ENCODE assay signal across 1 cellular context in genomic region chr15:48644498-48644826, GRCh38.
TF ChIP-seq lines count a peak whose summit lies in the region.

No MANE protein-coding gene starts in this region.

TF ChIP-seq in GM23338, 12 proteins besides CTCF, POLR2A, EP300 and RAD21 (continued from another document):
- TF ChIP-seq, protein P1, sequence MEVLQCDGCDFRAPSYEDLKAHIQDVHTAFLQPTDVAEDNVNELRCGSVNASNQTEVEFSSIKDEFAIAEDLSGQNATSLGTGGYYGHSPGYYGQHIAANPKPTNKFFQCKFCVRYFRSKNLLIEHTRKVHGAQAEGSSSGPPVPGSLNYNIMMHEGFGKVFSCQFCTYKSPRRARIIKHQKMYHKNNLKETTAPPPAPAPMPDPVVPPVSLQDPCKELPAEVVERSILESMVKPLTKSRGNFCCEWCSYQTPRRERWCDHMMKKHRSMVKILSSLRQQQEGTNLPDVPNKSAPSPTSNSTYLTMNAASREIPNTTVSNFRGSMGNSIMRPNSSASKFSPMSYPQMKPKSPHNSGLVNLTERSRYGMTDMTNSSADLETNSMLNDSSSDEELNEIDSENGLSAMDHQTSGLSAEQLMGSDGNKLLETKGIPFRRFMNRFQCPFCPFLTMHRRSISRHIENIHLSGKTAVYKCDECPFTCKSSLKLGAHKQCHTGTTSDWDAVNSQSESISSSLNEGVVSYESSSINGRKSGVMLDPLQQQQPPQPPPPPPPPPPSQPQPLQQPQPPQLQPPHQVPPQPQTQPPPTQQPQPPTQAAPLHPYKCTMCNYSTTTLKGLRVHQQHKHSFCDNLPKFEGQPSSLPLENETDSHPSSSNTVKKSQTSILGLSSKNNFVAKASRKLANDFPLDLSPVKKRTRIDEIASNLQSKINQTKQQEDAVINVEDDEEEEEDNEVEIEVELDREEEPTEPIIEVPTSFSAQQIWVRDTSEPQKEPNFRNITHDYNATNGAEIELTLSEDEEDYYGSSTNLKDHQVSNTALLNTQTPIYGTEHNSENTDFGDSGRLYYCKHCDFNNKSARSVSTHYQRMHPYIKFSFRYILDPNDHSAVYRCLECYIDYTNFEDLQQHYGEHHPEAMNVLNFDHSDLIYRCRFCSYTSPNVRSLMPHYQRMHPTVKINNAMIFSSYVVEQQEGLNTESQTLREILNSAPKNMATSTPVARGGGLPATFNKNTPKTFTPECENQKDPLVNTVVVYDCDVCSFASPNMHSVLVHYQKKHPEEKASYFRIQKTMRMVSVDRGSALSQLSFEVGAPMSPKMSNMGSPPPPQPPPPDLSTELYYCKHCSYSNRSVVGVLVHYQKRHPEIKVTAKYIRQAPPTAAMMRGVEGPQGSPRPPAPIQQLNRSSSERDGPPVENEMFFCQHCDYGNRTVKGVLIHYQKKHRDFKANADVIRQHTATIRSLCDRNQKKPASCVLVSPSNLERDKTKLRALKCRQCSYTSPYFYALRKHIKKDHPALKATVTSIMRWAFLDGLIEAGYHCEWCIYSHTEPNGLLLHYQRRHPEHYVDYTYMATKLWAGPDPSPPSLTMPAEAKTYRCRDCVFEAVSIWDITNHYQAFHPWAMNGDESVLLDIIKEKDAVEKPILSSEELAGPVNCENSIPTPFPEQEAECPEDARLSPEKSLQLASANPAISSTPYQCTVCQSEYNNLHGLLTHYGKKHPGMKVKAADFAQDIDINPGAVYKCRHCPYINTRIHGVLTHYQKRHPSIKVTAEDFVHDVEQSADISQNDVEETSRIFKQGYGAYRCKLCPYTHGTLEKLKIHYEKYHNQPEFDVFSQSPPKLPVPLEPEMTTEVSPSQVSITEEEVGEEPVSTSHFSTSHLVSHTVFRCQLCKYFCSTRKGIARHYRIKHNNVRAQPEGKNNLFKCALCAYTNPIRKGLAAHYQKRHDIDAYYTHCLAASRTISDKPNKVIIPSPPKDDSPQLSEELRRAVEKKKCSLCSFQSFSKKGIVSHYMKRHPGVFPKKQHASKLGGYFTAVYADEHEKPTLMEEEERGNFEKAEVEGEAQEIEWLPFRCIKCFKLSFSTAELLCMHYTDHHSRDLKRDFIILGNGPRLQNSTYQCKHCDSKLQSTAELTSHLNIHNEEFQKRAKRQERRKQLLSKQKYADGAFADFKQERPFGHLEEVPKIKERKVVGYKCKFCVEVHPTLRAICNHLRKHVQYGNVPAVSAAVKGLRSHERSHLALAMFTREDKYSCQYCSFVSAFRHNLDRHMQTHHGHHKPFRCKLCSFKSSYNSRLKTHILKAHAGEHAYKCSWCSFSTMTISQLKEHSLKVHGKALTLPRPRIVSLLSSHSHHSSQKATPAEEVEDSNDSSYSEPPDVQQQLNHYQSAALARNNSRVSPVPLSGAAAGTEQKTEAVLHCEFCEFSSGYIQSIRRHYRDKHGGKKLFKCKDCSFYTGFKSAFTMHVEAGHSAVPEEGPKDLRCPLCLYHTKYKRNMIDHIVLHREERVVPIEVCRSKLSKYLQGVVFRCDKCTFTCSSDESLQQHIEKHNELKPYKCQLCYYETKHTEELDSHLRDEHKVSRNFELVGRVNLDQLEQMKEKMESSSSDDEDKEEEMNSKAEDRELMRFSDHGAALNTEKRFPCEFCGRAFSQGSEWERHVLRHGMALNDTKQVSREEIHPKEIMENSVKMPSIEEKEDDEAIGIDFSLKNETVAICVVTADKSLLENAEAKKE (CRISPR knock-in tag; IDR thresholded peaks at IDR 0.05) = no peak
- no peak for TF ChIP-seq JUNB (IDR thresholded peaks at IDR 0.05; ENCODE audit: unreplicated experiment)
- no peak for TF ChIP-seq NANOG (IDR thresholded peaks at IDR 0.05; ENCODE audit: borderline replicate concordance)
- TF ChIP-seq, protein P2, sequence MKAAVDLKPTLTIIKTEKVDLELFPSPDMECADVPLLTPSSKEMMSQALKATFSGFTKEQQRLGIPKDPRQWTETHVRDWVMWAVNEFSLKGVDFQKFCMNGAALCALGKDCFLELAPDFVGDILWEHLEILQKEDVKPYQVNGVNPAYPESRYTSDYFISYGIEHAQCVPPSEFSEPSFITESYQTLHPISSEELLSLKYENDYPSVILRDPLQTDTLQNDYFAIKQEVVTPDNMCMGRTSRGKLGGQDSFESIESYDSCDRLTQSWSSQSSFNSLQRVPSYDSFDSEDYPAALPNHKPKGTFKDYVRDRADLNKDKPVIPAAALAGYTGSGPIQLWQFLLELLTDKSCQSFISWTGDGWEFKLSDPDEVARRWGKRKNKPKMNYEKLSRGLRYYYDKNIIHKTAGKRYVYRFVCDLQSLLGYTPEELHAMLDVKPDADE (IDR thresholded peaks at IDR 0.05) = no peak
- TF ChIP-seq POLR2AphosphoS5 (IDR thresholded peaks at IDR 0.05; ENCODE audit: low read depth) = no peak
- TF ChIP-seq STAT1 (IDR thresholded peaks at IDR 0.05; ENCODE audit: unreplicated experiment) = no peak
- TF ChIP-seq, protein P3, sequence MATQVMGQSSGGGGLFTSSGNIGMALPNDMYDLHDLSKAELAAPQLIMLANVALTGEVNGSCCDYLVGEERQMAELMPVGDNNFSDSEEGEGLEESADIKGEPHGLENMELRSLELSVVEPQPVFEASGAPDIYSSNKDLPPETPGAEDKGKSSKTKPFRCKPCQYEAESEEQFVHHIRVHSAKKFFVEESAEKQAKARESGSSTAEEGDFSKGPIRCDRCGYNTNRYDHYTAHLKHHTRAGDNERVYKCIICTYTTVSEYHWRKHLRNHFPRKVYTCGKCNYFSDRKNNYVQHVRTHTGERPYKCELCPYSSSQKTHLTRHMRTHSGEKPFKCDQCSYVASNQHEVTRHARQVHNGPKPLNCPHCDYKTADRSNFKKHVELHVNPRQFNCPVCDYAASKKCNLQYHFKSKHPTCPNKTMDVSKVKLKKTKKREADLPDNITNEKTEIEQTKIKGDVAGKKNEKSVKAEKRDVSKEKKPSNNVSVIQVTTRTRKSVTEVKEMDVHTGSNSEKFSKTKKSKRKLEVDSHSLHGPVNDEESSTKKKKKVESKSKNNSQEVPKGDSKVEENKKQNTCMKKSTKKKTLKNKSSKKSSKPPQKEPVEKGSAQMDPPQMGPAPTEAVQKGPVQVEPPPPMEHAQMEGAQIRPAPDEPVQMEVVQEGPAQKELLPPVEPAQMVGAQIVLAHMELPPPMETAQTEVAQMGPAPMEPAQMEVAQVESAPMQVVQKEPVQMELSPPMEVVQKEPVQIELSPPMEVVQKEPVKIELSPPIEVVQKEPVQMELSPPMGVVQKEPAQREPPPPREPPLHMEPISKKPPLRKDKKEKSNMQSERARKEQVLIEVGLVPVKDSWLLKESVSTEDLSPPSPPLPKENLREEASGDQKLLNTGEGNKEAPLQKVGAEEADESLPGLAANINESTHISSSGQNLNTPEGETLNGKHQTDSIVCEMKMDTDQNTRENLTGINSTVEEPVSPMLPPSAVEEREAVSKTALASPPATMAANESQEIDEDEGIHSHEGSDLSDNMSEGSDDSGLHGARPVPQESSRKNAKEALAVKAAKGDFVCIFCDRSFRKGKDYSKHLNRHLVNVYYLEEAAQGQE (IDR thresholded peaks at IDR 0.05; ENCODE audit: unreplicated experiment) = no peak
- no peak for TF ChIP-seq ZNF114 (CRISPR knock-in tag; IDR thresholded peaks at IDR 0.05)
- TF ChIP-seq ZNF331 (CRISPR knock-in tag; IDR thresholded peaks at IDR 0.05; ENCODE audit: low read depth) = no peak
